In the genomic region with DNA sequence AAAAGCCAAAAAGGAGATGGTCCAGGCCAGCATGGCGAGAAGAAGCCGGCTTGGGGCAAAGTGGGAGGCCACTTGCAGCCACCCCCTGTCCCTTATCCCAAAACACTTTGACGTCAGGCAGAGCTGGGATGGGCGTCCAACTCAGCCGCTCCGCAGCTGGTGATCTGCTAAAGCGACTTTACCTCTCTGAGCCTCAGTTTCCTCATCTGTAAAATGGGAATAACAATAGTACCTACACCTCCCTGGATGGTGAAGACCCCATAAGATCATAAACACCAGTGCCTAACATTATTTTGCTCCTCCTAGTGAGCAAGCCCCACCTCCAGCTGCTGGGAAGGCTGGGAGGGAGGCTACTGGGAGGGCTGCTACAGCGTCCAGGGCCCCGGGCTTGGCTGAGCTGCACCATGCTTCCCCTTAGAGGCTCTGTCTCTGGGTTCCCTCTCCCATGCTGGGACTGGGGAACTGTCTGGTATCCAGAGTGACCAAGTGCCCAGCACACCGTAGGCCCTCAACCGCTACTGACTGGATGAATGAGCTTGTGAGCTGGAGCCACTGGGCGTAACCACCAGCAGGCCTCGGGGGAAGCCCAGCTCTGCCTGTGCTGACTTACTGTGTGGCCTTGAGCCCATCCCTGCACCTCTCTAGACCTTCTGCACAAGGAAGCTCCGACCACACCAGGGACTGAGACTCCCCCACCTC, we compare ENCODE assay signal across 2 cellular contexts.
TF ChIP-seq lines count a peak whose summit lies in the region.

No MANE protein-coding gene starts in this region.

TF ChIP-seq in H1, 55 proteins besides CTCF, POLR2A, EP300 and RAD21:
- TF ChIP-seq HDAC6 (IDR thresholded peaks at IDR 0.05; ENCODE audit: low read depth, low read length) (no peak), CEBPB (IDR thresholded peaks at IDR 0.05; ENCODE audit: low read depth, low read length) (no peak), CBX8 (IDR thresholded peaks at IDR 0.05; ENCODE audit: borderline replicate concordance, low read depth, low read length) (no peak), CHD1 (IDR thresholded peaks at IDR 0.05; ENCODE audit: low read depth, low read length) (no peak), TEAD4 (IDR thresholded peaks at IDR 0.05; ENCODE audit: low read depth, low read length) (no peak), TCF12 (IDR thresholded peaks at IDR 0.05; ENCODE audit: low read depth, low read length) (no peak), SP1 (IDR thresholded peaks at IDR 0.05; ENCODE audit: low read depth, low read length) (no peak), JUN (IDR thresholded peaks at IDR 0.05; ENCODE audit: low read depth, low read length) (no peak), YY1 (IDR thresholded peaks at IDR 0.05; ENCODE audit: low read depth, low read length) (no peak), SP2 (IDR thresholded peaks at IDR 0.05; ENCODE audit: low read length) (no peak), SRF (IDR thresholded peaks at IDR 0.05; ENCODE audit: low read depth, low read length) (no peak), EZH2 (IDR thresholded peaks at IDR 0.05; ENCODE audit: low read depth, low read length, severe bottlenecking) (no peak), NANOG (IDR thresholded peaks at IDR 0.05; ENCODE audit: insufficient read depth, low read depth, low read length, poor library complexity, severe bottlenecking) (no peak), POLR2AphosphoS5 (IDR thresholded peaks at IDR 0.05; ENCODE audit: low read depth, low read length) (no peak), CTBP2 (IDR thresholded peaks at IDR 0.05; ENCODE audit: borderline replicate concordance, insufficient read depth, insufficient read length, low read length) (no peak), GTF2F1 (IDR thresholded peaks at IDR 0.05; ENCODE audit: borderline replicate concordance, low read depth, low read length) (no peak), POU5F1 (IDR thresholded peaks at IDR 0.05; ENCODE audit: low read depth, low read length) (no peak), CREB1 (IDR thresholded peaks at IDR 0.05) (no peak)
- TF ChIP-seq, protein P1, sequence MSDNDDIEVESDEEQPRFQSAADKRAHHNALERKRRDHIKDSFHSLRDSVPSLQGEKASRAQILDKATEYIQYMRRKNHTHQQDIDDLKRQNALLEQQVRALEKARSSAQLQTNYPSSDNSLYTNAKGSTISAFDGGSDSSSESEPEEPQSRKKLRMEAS (IDR thresholded peaks at IDR 0.05), result no peak

TF ChIP-seq in GM23338, 12 proteins besides CTCF, POLR2A, EP300 and RAD21:
- TF ChIP-seq EZH2 (IDR thresholded peaks at IDR 0.05; ENCODE audit: low read depth, unreplicated experiment) (no peak), EZH2phosphoT487 (IDR thresholded peaks at IDR 0.05; ENCODE audit: unreplicated experiment) (no peak), NANOG (IDR thresholded peaks at IDR 0.05; ENCODE audit: borderline replicate concordance) (no peak), ZNF114 (CRISPR knock-in tag; IDR thresholded peaks at IDR 0.05) (no peak)
- TF ChIP-seq, protein P2, sequence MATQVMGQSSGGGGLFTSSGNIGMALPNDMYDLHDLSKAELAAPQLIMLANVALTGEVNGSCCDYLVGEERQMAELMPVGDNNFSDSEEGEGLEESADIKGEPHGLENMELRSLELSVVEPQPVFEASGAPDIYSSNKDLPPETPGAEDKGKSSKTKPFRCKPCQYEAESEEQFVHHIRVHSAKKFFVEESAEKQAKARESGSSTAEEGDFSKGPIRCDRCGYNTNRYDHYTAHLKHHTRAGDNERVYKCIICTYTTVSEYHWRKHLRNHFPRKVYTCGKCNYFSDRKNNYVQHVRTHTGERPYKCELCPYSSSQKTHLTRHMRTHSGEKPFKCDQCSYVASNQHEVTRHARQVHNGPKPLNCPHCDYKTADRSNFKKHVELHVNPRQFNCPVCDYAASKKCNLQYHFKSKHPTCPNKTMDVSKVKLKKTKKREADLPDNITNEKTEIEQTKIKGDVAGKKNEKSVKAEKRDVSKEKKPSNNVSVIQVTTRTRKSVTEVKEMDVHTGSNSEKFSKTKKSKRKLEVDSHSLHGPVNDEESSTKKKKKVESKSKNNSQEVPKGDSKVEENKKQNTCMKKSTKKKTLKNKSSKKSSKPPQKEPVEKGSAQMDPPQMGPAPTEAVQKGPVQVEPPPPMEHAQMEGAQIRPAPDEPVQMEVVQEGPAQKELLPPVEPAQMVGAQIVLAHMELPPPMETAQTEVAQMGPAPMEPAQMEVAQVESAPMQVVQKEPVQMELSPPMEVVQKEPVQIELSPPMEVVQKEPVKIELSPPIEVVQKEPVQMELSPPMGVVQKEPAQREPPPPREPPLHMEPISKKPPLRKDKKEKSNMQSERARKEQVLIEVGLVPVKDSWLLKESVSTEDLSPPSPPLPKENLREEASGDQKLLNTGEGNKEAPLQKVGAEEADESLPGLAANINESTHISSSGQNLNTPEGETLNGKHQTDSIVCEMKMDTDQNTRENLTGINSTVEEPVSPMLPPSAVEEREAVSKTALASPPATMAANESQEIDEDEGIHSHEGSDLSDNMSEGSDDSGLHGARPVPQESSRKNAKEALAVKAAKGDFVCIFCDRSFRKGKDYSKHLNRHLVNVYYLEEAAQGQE (IDR thresholded peaks at IDR 0.05; ENCODE audit: unreplicated experiment), result no peak
- TF ChIP-seq, protein P3, sequence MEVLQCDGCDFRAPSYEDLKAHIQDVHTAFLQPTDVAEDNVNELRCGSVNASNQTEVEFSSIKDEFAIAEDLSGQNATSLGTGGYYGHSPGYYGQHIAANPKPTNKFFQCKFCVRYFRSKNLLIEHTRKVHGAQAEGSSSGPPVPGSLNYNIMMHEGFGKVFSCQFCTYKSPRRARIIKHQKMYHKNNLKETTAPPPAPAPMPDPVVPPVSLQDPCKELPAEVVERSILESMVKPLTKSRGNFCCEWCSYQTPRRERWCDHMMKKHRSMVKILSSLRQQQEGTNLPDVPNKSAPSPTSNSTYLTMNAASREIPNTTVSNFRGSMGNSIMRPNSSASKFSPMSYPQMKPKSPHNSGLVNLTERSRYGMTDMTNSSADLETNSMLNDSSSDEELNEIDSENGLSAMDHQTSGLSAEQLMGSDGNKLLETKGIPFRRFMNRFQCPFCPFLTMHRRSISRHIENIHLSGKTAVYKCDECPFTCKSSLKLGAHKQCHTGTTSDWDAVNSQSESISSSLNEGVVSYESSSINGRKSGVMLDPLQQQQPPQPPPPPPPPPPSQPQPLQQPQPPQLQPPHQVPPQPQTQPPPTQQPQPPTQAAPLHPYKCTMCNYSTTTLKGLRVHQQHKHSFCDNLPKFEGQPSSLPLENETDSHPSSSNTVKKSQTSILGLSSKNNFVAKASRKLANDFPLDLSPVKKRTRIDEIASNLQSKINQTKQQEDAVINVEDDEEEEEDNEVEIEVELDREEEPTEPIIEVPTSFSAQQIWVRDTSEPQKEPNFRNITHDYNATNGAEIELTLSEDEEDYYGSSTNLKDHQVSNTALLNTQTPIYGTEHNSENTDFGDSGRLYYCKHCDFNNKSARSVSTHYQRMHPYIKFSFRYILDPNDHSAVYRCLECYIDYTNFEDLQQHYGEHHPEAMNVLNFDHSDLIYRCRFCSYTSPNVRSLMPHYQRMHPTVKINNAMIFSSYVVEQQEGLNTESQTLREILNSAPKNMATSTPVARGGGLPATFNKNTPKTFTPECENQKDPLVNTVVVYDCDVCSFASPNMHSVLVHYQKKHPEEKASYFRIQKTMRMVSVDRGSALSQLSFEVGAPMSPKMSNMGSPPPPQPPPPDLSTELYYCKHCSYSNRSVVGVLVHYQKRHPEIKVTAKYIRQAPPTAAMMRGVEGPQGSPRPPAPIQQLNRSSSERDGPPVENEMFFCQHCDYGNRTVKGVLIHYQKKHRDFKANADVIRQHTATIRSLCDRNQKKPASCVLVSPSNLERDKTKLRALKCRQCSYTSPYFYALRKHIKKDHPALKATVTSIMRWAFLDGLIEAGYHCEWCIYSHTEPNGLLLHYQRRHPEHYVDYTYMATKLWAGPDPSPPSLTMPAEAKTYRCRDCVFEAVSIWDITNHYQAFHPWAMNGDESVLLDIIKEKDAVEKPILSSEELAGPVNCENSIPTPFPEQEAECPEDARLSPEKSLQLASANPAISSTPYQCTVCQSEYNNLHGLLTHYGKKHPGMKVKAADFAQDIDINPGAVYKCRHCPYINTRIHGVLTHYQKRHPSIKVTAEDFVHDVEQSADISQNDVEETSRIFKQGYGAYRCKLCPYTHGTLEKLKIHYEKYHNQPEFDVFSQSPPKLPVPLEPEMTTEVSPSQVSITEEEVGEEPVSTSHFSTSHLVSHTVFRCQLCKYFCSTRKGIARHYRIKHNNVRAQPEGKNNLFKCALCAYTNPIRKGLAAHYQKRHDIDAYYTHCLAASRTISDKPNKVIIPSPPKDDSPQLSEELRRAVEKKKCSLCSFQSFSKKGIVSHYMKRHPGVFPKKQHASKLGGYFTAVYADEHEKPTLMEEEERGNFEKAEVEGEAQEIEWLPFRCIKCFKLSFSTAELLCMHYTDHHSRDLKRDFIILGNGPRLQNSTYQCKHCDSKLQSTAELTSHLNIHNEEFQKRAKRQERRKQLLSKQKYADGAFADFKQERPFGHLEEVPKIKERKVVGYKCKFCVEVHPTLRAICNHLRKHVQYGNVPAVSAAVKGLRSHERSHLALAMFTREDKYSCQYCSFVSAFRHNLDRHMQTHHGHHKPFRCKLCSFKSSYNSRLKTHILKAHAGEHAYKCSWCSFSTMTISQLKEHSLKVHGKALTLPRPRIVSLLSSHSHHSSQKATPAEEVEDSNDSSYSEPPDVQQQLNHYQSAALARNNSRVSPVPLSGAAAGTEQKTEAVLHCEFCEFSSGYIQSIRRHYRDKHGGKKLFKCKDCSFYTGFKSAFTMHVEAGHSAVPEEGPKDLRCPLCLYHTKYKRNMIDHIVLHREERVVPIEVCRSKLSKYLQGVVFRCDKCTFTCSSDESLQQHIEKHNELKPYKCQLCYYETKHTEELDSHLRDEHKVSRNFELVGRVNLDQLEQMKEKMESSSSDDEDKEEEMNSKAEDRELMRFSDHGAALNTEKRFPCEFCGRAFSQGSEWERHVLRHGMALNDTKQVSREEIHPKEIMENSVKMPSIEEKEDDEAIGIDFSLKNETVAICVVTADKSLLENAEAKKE (CRISPR knock-in tag; IDR thresholded peaks at IDR 0.05), result no peak
